ENCODE assay signal across 8 cellular contexts in genomic region chr12:12024958-12025682, GRCh38. TPM values are rescaled to one million over a fixed set of nuclear protein-coding genes. Genes with fewer than 3 reads are reported as not detected.
DNase-seq lines count a peak whose midpoint lies in the region; ATAC-seq and TF ChIP-seq lines count a peak whose summit lies in the region.

No MANE protein-coding gene starts in this region.

- TF ChIP-seq POLR2A in lower leg skin (IDR thresholded peaks at IDR 0.05): no peak

- H3K4me1 Mint-ChIP-seq in naive B cell: peaks cover 33 to 40% (median 39%) of the 10 kb centered on the region in 3 donors

- H3K4me1 ChIP-seq in OCI-LY3 (ENCODE audit: low read length): peaks cover 82% of the 10 kb centered on the region

- H3K4me3 ChIP-seq in OCI-LY3 (ENCODE audit: low read length) (peak overlapping the region; percentile 69), lower leg skin (ENCODE audit: low read depth, poor library complexity, severe bottlenecking) (no peak overlapping the region)

- H3K27me3 ChIP-seq in OCI-LY3 (ENCODE audit: low read depth, low read length): no peaks in the 10 kb centered on the region

- no peak overlapping the region for H2AFZ ChIP-seq in OCI-LY3 (ENCODE audit: low read depth, low read length)

- H3K79me2 ChIP-seq in OCI-LY3 (ENCODE audit: low read length): no peaks in the 10 kb centered on the region

- H3K9me3 ChIP-seq in OCI-LY3 (ENCODE audit: insufficient read depth, low read length): peaks cover 7% of the 10 kb centered on the region; the same call in 1 of the 2 replicates

- peaks cover 0 to 12% (median 2%) of the 10 kb centered on the region in 7 donors for H3K9me3 Mint-ChIP-seq in naive B cell

- H3K27me3 Mint-ChIP-seq in naive B cell: no peaks in the 10 kb centered on the region

- DNase-seq in naive B cell (no peak), NCI-H82 (lab: John Stamatoyannopoulos, UW) (no peak), globus pallidus (ENCODE audit: low spot score) (no peak), lower leg skin (ENCODE audit: low spot score in 2 of 2) (no peak), NCI-H1436 (lab: John Stamatoyannopoulos, UW) (no peak)

- TF ChIP-seq CTCF in OCI-LY3 (IDR thresholded peaks at IDR 0.05; ENCODE audit: low read depth, low read length) (no peak), lower leg skin (IDR thresholded peaks at IDR 0.05) (no peak)

- H3K27ac ChIP-seq in OCI-LY3 (ENCODE audit: low read length): peak overlapping the region; percentile 90

- peak overlapping the region in 5 of 6 donors; percentile 44 to 92 (median 77) for H3K27ac Mint-ChIP-seq in naive B cell

- peaks cover 4% of the 10 kb centered on the region for H3K36me3 ChIP-seq in OCI-LY3 (replicated peaks; ENCODE audit: low read depth, low read length)

- ATAC-seq in GM18858 (IDR thresholded peaks at IDR 0.05; ENCODE audit: unreplicated experiment) (peak; percentile 81), HG02610 (IDR thresholded peaks at IDR 0.05; ENCODE audit: unreplicated experiment) (peak; percentile 84), naive B cell (ENCODE audit: low read depth in 2 of 2) (peak; percentile 81)

- intact Hi-C loops in lower leg skin (cut with DNase I; ENCODE audit: low total_unique reads): no loop called here

- H3K4me3 Mint-ChIP-seq in naive B cell: peak overlapping the region in 5 of 8 donors; percentile 4 to 66 (median 34)

- peak overlapping the region; percentile 73 for H3K9ac ChIP-seq in OCI-LY3 (ENCODE audit: low read length)

- WGBS in lower leg skin, 2 donors: 45 to 55% methylated on average over 9 of the region's 9 CpGs

- peak overlapping the region; percentile 94 for H3K4me2 ChIP-seq in OCI-LY3 (ENCODE audit: low read length)

- no peaks in the 10 kb centered on the region for H4K20me1 ChIP-seq in OCI-LY3 (ENCODE audit: insufficient read depth, low read length)

- peaks cover 0 to 9% of the 10 kb centered on the region in 2 donors for H3K36me3 Mint-ChIP-seq in naive B cell

RNA-seq across cellular contexts. Expression of gene BCL2L14, which starts 45.6 kb away (rescaled TPM):
- polyA plus RNA-seq in naive B cell (ENCODE audit: low read depth in 6 of 6): not detected
- not detected for total RNA-seq in lower leg skin
